ENCODE assay signal across 1 cellular context in the genomic region with DNA sequence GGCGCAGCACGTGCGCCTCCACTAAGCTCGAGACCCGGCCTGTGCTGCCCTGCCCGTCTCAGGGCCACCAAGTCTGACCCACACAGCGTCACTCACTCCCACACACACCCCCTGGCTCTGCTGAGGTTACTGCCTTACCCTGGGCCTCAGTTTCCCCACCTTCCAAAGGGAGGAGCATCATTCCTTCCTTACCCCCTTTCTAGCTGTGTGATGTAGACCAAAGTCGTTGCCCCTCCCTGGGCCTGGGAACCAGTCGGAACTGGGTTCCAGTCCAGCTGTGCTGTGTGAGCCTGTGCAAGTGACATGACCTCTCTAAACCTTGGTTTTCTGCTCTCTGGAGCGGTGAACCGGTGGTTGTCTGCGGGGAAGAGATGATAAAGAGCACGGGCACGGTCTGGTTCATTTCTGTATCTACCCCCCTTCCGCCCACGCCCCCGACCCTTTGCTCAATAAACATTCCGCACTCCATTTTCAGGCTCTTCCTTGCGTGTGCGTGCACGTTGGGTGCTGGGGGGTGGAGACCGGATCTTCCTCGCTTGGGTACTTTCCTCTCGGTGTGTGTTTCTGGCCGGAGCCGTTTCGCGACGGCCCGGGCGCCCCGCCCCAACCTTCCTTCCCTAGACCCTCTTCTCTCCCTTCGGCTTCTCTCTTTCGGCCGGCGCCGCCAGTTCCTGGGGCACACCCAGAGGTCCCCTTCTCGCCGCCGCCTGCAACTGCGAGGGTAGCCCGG.
TF ChIP-seq lines count a peak whose summit lies in the region.

A gene with protein sequence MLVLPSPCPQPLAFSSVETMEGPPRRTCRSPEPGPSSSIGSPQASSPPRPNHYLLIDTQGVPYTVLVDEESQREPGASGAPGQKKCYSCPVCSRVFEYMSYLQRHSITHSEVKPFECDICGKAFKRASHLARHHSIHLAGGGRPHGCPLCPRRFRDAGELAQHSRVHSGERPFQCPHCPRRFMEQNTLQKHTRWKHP (plus strand): TSS at position 647 of the 730 bp plus-strand sequence. CDS start 923 bp downstream, outside the sequence.

TF ChIP-seq in HepG2, 621 proteins besides CTCF, POLR2A, EP300 and RAD21 (continued from another document and continues in another):
- TF ChIP-seq ZSCAN29 (CRISPR knock-in tag; conservative IDR thresholded peaks at IDR 0.05) (peak; percentile 61; the same call in 1 of the 2 replicates), PLSCR1 (CRISPR knock-in tag; IDR thresholded peaks at IDR 0.05; ENCODE audit: borderline replicate concordance) (no peak), PRMT3 (CRISPR knock-in tag; IDR thresholded peaks at IDR 0.05; ENCODE audit: borderline replicate concordance, low read depth) (no peak), ZNF567 (CRISPR knock-in tag; IDR thresholded peaks at IDR 0.05; ENCODE audit: borderline replicate concordance) (no peak), JUND (CRISPR knock-in tag; IDR thresholded peaks at IDR 0.05) (no peak; the same call in 1 of the 2 replicates), ZNF543 (CRISPR knock-in tag; IDR thresholded peaks at IDR 0.05) (peak; percentile 80; the same call in 1 of the 2 replicates), SP2 (CRISPR knock-in tag; IDR thresholded peaks at IDR 0.05) (no peak), SP5 (CRISPR knock-in tag; IDR thresholded peaks at IDR 0.05; ENCODE audit: borderline replicate concordance, low read depth) (peak; percentile 88), SKI (IDR thresholded peaks at IDR 0.05; ENCODE audit: partially characterized antibody) (no peak), BCL6 (CRISPR knock-in tag; IDR thresholded peaks at IDR 0.05) (no peak; the same call in 1 of the 2 replicates), TGIF2 (CRISPR knock-in tag; IDR thresholded peaks at IDR 0.05) (peak; percentile 76), ZNF253 (CRISPR knock-in tag; IDR thresholded peaks at IDR 0.05; ENCODE audit: borderline replicate concordance) (no peak), FOSL2 (CRISPR knock-in tag; IDR thresholded peaks at IDR 0.05) (peak; percentile 20; the same call in 1 of the 2 replicates), ZNF776 (CRISPR knock-in tag; IDR thresholded peaks at IDR 0.05) (no peak), EEA1 (CRISPR knock-in tag; IDR thresholded peaks at IDR 0.05; ENCODE audit: borderline replicate concordance) (no peak), HOXA7 (CRISPR knock-in tag; IDR thresholded peaks at IDR 0.05) (no peak), ZNF333 (CRISPR knock-in tag; IDR thresholded peaks at IDR 0.05; ENCODE audit: borderline replicate concordance) (no peak), ZNF563 (CRISPR knock-in tag; IDR thresholded peaks at IDR 0.05) (peak; percentile 67; the same call in 1 of the 2 replicates), NCOR1 (IDR thresholded peaks at IDR 0.05; ENCODE audit: borderline replicate concordance, low read length) (no peak; the same call in 1 of the 2 replicates), ASH2L (IDR thresholded peaks at IDR 0.05; ENCODE audit: insufficient read length, low read depth, low read length) (peak; percentile 89), GZF1 (CRISPR knock-in tag; IDR thresholded peaks at IDR 0.05) (no peak), MYNN (CRISPR knock-in tag; IDR thresholded peaks at IDR 0.05; ENCODE audit: low read depth) (no peak), KDM5B (CRISPR knock-in tag; IDR thresholded peaks at IDR 0.05; ENCODE audit: borderline replicate concordance) (no peak; the same call in 1 of the 2 replicates), MED13 (CRISPR knock-in tag; IDR thresholded peaks at IDR 0.05) (no peak), STAT5B (CRISPR knock-in tag; IDR thresholded peaks at IDR 0.05) (0 out of 2 replicates have a peak, but pooled peaks have one; percentile 19), XRCC5 (optimal IDR thresholded peaks at IDR 0.05; ENCODE audit: low read length) (peak; percentile 84), ARID2 (CRISPR knock-in tag; IDR thresholded peaks at IDR 0.05; ENCODE audit: borderline replicate concordance) (0 out of 2 replicates have a peak, but pooled peaks have one; percentile 28), ZNF230 (CRISPR knock-in tag; IDR thresholded peaks at IDR 0.05) (0 out of 2 replicates have a peak, but pooled peaks have one; percentile 25), NFYC (CRISPR knock-in tag; IDR thresholded peaks at IDR 0.05) (no peak), MYPOP (CRISPR knock-in tag; IDR thresholded peaks at IDR 0.05) (0 out of 2 replicates have a peak, but pooled peaks have one; percentile 64), RBAK (CRISPR knock-in tag; IDR thresholded peaks at IDR 0.05) (no peak), SALL2 (CRISPR knock-in tag; IDR thresholded peaks at IDR 0.05) (peak; percentile 9), FLYWCH1 (CRISPR knock-in tag; IDR thresholded peaks at IDR 0.05) (no peak), PAWR (CRISPR knock-in tag; IDR thresholded peaks at IDR 0.05; ENCODE audit: borderline replicate concordance) (no peak), ATF7 (IDR thresholded peaks at IDR 0.05) (no peak), ATF7 (CRISPR knock-in tag; IDR thresholded peaks at IDR 0.05) (no peak), TEF (CRISPR knock-in tag; IDR thresholded peaks at IDR 0.05) (no peak), ZNF556 (CRISPR knock-in tag; IDR thresholded peaks at IDR 0.05; ENCODE audit: borderline replicate concordance) (no peak)
- TF ChIP-seq, protein P1, sequence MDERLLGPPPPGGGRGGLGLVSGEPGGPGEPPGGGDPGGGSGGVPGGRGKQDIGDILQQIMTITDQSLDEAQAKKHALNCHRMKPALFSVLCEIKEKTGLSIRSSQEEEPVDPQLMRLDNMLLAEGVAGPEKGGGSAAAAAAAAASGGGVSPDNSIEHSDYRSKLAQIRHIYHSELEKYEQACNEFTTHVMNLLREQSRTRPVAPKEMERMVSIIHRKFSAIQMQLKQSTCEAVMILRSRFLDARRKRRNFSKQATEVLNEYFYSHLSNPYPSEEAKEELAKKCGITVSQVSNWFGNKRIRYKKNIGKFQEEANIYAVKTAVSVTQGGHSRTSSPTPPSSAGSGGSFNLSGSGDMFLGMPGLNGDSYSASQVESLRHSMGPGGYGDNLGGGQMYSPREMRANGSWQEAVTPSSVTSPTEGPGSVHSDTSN (CRISPR knock-in tag; IDR thresholded peaks at IDR 0.05): no peak
- TF ChIP-seq, protein P2, sequence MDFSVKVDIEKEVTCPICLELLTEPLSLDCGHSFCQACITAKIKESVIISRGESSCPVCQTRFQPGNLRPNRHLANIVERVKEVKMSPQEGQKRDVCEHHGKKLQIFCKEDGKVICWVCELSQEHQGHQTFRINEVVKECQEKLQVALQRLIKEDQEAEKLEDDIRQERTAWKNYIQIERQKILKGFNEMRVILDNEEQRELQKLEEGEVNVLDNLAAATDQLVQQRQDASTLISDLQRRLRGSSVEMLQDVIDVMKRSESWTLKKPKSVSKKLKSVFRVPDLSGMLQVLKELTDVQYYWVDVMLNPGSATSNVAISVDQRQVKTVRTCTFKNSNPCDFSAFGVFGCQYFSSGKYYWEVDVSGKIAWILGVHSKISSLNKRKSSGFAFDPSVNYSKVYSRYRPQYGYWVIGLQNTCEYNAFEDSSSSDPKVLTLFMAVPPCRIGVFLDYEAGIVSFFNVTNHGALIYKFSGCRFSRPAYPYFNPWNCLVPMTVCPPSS (IDR thresholded peaks at IDR 0.05): no peak
- TF ChIP-seq, protein P3, sequence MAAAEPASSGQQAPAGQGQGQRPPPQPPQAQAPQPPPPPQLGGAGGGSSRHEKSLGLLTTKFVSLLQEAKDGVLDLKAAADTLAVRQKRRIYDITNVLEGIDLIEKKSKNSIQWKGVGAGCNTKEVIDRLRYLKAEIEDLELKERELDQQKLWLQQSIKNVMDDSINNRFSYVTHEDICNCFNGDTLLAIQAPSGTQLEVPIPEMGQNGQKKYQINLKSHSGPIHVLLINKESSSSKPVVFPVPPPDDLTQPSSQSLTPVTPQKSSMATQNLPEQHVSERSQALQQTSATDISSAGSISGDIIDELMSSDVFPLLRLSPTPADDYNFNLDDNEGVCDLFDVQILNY (CRISPR knock-in tag; conservative IDR thresholded peaks at IDR 0.05): no peak
- TF ChIP-seq, protein P4, sequence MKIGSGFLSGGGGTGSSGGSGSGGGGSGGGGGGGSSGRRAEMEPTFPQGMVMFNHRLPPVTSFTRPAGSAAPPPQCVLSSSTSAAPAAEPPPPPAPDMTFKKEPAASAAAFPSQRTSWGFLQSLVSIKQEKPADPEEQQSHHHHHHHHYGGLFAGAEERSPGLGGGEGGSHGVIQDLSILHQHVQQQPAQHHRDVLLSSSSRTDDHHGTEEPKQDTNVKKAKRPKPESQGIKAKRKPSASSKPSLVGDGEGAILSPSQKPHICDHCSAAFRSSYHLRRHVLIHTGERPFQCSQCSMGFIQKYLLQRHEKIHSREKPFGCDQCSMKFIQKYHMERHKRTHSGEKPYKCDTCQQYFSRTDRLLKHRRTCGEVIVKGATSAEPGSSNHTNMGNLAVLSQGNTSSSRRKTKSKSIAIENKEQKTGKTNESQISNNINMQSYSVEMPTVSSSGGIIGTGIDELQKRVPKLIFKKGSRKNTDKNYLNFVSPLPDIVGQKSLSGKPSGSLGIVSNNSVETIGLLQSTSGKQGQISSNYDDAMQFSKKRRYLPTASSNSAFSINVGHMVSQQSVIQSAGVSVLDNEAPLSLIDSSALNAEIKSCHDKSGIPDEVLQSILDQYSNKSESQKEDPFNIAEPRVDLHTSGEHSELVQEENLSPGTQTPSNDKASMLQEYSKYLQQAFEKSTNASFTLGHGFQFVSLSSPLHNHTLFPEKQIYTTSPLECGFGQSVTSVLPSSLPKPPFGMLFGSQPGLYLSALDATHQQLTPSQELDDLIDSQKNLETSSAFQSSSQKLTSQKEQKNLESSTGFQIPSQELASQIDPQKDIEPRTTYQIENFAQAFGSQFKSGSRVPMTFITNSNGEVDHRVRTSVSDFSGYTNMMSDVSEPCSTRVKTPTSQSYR (CRISPR knock-in tag; IDR thresholded peaks at IDR 0.05; ENCODE audit: borderline replicate concordance): peak; percentile 74
- TF ChIP-seq, protein P5, sequence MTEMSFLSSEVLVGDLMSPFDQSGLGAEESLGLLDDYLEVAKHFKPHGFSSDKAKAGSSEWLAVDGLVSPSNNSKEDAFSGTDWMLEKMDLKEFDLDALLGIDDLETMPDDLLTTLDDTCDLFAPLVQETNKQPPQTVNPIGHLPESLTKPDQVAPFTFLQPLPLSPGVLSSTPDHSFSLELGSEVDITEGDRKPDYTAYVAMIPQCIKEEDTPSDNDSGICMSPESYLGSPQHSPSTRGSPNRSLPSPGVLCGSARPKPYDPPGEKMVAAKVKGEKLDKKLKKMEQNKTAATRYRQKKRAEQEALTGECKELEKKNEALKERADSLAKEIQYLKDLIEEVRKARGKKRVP (CRISPR knock-in tag; IDR thresholded peaks at IDR 0.05): 0 out of 4 replicates have a peak, but pooled peaks of 1 of the 2 experiments have one; percentile 12
- TF ChIP-seq, protein P6, sequence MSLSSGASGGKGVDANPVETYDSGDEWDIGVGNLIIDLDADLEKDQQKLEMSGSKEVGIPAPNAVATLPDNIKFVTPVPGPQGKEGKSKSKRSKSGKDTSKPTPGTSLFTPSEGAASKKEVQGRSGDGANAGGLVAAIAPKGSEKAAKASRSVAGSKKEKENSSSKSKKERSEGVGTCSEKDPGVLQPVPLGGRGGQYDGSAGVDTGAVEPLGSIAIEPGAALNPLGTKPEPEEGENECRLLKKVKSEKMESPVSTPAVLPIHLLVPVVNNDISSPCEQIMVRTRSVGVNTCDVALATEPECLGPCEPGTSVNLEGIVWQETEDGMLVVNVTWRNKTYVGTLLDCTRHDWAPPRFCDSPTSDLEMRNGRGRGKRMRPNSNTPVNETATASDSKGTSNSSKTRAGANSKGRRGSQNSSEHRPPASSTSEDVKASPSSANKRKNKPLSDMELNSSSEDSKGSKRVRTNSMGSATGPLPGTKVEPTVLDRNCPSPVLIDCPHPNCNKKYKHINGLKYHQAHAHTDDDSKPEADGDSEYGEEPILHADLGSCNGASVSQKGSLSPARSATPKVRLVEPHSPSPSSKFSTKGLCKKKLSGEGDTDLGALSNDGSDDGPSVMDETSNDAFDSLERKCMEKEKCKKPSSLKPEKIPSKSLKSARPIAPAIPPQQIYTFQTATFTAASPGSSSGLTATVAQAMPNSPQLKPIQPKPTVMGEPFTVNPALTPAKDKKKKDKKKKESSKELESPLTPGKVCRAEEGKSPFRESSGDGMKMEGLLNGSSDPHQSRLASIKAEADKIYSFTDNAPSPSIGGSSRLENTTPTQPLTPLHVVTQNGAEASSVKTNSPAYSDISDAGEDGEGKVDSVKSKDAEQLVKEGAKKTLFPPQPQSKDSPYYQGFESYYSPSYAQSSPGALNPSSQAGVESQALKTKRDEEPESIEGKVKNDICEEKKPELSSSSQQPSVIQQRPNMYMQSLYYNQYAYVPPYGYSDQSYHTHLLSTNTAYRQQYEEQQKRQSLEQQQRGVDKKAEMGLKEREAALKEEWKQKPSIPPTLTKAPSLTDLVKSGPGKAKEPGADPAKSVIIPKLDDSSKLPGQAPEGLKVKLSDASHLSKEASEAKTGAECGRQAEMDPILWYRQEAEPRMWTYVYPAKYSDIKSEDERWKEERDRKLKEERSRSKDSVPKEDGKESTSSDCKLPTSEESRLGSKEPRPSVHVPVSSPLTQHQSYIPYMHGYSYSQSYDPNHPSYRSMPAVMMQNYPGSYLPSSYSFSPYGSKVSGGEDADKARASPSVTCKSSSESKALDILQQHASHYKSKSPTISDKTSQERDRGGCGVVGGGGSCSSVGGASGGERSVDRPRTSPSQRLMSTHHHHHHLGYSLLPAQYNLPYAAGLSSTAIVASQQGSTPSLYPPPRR (CRISPR knock-in tag; IDR thresholded peaks at IDR 0.05; ENCODE audit: borderline replicate concordance): no peak
- TF ChIP-seq, protein P7, sequence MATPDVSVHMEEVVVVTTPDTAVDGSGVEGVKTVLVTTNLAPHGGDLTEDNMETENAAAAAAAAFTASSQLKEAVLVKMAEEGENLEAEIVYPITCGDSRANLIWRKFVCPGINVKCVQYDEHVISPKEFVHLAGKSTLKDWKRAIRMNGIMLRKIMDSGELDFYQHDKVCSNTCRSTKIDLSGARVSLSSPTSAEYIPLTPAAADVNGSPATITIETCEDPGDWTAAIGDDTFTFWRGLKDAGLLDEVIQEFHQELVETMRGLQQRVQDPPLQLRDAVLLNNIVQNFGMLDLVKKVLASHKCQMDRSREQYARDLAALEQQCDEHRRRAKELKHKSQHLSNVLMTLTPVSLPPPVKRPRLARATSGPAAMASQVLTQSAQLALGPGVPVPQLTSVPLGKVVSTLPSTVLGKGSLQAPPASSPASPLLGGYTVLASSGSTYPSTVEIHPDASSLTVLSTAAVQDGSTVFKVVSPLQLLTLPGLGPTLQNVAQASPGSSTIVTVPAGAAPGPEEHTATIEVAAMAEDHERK (CRISPR knock-in tag; IDR thresholded peaks at IDR 0.05; ENCODE audit: low read depth): no peak
